Comparison of ENCODE assay signal across 26 cellular contexts in genomic region chr17:51707216-51707615, GRCh38.
"Had no signal": no experiment of that assay in that cellular context is flagged by ENCODE, and none has a peak within 500 bp of the region (broad histone marks: within the 10 kb centered on the region; RNA-seq: fewer than 3 reads in every experiment).

No MANE protein-coding gene starts in this region.

- H3K4me1 Mint-ChIP-seq: activated naive CD8-positive, alpha-beta T cell treated with anti-CD3 and anti-CD28 coated beads, Interleukin-2, amount 10 ng/mL, durations not matched to agents 7 days and 5 days; central memory CD8-positive, alpha-beta T cell; IgD-negative memory B cell had no signal

- H3K27me3 ChIP-seq: adrenal gland had no signal

- H3K4me3 Mint-ChIP-seq: activated CD8-positive, alpha-beta T cell treated with anti-CD3 and anti-CD28 coated beads, Interleukin-2, amount 10 ng/mL, durations not matched to agents 7 days and 5 days; activated naive CD8-positive, alpha-beta T cell treated with anti-CD3 and anti-CD28 coated beads, Interleukin-2, amount 10 ng/mL, durations not matched to agents 7 days and 5 days; central memory CD8-positive, alpha-beta T cell; IgD-negative memory B cell; T-helper 2 cell treated with Interferon-gamma antibody and Interleukin-4, amounts not matched to agents 5 μg/mL and 100 μg/mL, for 36 hours had no signal

- H3K9me3 ChIP-seq: adrenal gland, SJSA1 had no signal

- H3K4me3 ChIP-seq: adrenal gland, PC-9, SJSA1 had no signal

- H3K36me3 ChIP-seq: adrenal gland, SJSA1 had no signal

- H3K4me1 ChIP-seq: SJSA1 had no signal

- H3K36me3 Mint-ChIP-seq: activated naive CD8-positive, alpha-beta T cell treated with anti-CD3 and anti-CD28 coated beads, Interleukin-2, amount 10 ng/mL, durations not matched to agents 7 days and 5 days; IgD-negative memory B cell had no signal

- H3K27ac ChIP-seq: adrenal gland, PC-9, SJSA1 had no signal

- DNase-seq: activated CD4-positive, alpha-beta T cell treated with anti-CD3 and anti-CD28 coated beads for 4 hours; activated CD8-positive, alpha-beta memory T cell treated with anti-CD3 and anti-CD28 coated beads, Interleukin-2, amount 50 U/mL, for 48 hours; activated CD8-positive, alpha-beta T cell treated with anti-CD3 and anti-CD28 coated beads, Interleukin-2, amount 10 ng/mL, durations not matched to agents 7 days and 5 days; activated naive CD4-positive, alpha-beta T cell treated with anti-CD3 and anti-CD28 coated beads, Interleukin-2, amount 50 U/mL, for 16 hours; activated naive CD8-positive, alpha-beta T cell treated with anti-CD3 and anti-CD28 coated beads, Interleukin-2, amount 10 ng/mL, durations not matched to agents 7 days and 5 days; activated T-cell treated with anti-CD3 and anti-CD28 coated beads, Interleukin-2, amount 50 U/mL, for 1 hour; adrenal gland; anterior cingulate cortex; KG1; NCI-H1092 treated with DMSO at 0.1 percent for 48 hours; NCI-H1417 treated with DMSO at 0.1 percent for 48 hours; NCI-H1694; NCI-H2029; NCI-H2107; NCI-H2171 treated with DMSO at 0.1 percent for 48 hours; NCI-H345; NCI-H510A treated with DMSO at 0.1 percent for 48 hours; SW 1271 had no signal

- ATAC-seq: activated CD4-positive, CD25-positive, alpha-beta regulatory T cell treated with anti-CD3 and anti-CD28 coated beads, Interleukin-2, amount 50 U/mL, for 24 hours; activated CD8-positive, alpha-beta T cell treated with anti-CD3 and anti-CD28 coated beads, Interleukin-2, amount 10 ng/mL, durations not matched to agents 7 days and 5 days; Right ventricle myocardium inferior; SK-N-SH treated with all-trans-retinoic acid at 6 μM for 48 hours had no signal

- H3K27ac Mint-ChIP-seq: activated CD8-positive, alpha-beta T cell treated with anti-CD3 and anti-CD28 coated beads, Interleukin-2, amount 10 ng/mL, durations not matched to agents 7 days and 5 days; activated naive CD8-positive, alpha-beta T cell treated with anti-CD3 and anti-CD28 coated beads, Interleukin-2, amount 10 ng/mL, durations not matched to agents 7 days and 5 days; IgD-negative memory B cell; T-helper 2 cell treated with Interferon-gamma antibody and Interleukin-4, amounts not matched to agents 5 μg/mL and 100 μg/mL, for 36 hours had no signal

- H3K9me3 Mint-ChIP-seq: activated naive CD8-positive, alpha-beta T cell treated with anti-CD3 and anti-CD28 coated beads, Interleukin-2, amount 10 ng/mL, durations not matched to agents 7 days and 5 days; central memory CD8-positive, alpha-beta T cell; IgD-negative memory B cell; T-helper 2 cell treated with Interferon-gamma antibody and Interleukin-4, amounts not matched to agents 5 μg/mL and 100 μg/mL, for 36 hours had no signal
